ENCODE assay signal across 7 cellular contexts in the genomic region with DNA sequence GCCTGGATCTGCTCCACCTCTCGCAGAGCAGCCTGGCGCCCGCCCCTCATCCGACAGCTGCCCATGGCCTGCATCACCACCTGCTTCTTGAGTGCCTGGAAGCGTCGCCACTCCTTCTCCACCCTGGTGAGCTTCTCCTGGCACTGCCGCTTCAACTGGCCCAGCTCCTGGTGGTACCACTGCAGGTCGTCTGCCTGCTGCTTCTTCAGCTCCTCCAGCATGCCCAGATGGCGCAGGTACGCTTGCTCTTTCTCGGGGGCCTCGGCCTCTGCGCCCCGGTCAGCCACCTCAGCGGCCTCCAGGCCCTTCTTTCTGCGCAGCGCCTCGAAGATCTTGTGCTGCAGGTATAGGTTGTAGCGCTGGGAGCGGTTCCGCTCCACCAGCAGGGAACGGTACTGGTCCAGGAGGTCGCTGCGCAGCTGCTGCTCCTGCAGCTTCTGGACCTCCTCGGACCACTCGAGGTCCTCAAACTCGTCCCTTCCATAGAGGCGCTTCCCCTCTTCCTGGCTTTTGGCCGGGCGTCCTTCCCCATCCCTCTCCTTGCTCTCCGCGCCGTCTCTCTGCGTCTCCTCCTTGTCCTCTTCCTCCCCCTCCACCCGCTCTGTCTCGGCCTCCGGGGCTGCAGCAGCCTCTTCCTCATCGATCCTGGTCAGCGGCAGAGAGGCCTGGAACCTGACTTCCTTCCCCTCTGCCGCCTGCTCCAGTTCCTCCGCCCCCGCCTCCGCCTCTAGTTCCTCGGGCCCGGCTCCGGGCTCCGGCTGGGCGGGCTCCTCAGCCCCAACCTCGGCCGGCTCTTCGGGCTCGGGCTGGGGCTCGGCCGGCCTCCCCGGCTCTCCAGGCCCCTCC. TPM values are rescaled to one million over a fixed set of nuclear protein-coding genes. Genes with fewer than 3 reads are reported as not detected.
DNase-seq lines count a peak whose midpoint lies in the region; ATAC-seq and TF ChIP-seq lines count a peak whose summit lies in the region.

No MANE protein-coding gene starts in this region.

- H3K4me1 ChIP-seq in H9 (ENCODE audit: insufficient read depth, low read length), result peaks cover 3% of the 10 kb centered on the region; the same call in 1 of the 2 replicates

- H4K20me1 ChIP-seq in H9 (ENCODE audit: control insufficient read depth, insufficient read depth, insufficient read length), result no peaks in the 10 kb centered on the region
- peaks cover 10% of the 10 kb centered on the region for H4K20me1 ChIP-seq in neural cell (ENCODE audit: insufficient read depth)

- H3K9me3 ChIP-seq in H9 (ENCODE audit: control insufficient read depth, low read depth, low read length) (no peaks in the 10 kb centered on the region), neural cell (ENCODE audit: low read length) (no peaks in the 10 kb centered on the region)

- H4K8ac ChIP-seq in H9 (replicated peaks; ENCODE audit: insufficient read length, low read depth, low read length), result no peak overlapping the region

- DNase-seq in GM06990 (ENCODE audit: extremely low read depth, insufficient read length), result no peak
- peak; percentile 56 for DNase-seq in H9
- peak; percentile 49 for DNase-seq in NCI-H1092 treated with DMSO at 0.1 percent for 48 hours (lab: John Stamatoyannopoulos, UW)
- DNase-seq in activated CD4-positive, alpha-beta T cell treated with anti-CD3 and anti-CD28 coated beads, Interleukin-2, amount 50 U/mL, for 1 hour, result peak; percentile 11
- DNase-seq in fibroblast of the aortic adventitia (ENCODE audit: low read depth), result peak; percentile 41

- no peak overlapping the region; a peak in 1 of 7 replicates for H3K27ac Mint-ChIP-seq in H9

- no peak overlapping the region for H3K4ac ChIP-seq in H9 (ENCODE audit: low read depth, low read length)

- no peak overlapping the region for H4K5ac ChIP-seq in H9 (ENCODE audit: insufficient read length, low read depth, low read length)

- no peak overlapping the region for H4K91ac ChIP-seq in H9 (ENCODE audit: insufficient read length, low read depth, low read length)

- peak overlapping the region; percentile 73 for H3K4me3 ChIP-seq in GM06990 (replicated peaks; ENCODE audit: low read depth, low read length)
- H3K4me3 ChIP-seq in fibroblast of the aortic adventitia (ENCODE audit: low read depth, low read length), result peak overlapping the region; percentile 79
- H3K4me3 ChIP-seq in neural cell (ENCODE audit: low read length), result peak overlapping the region; percentile 94

- peaks cover 4% of the 10 kb centered on the region for H3K79me1 ChIP-seq in H9 (ENCODE audit: insufficient read depth, low read depth, low read length, poor library complexity, severe bottlenecking)

- no peaks in the 10 kb centered on the region; a peak in 1 of 7 replicates for H3K36me3 Mint-ChIP-seq in H9 (ENCODE audit: insufficient read depth in 1 of 3, low read depth in 3 of 3)

- H3K9ac ChIP-seq in H9 (ENCODE audit: extremely low read depth, insufficient read length, low read length) (no peak overlapping the region), neural cell (ENCODE audit: low read length) (peak overlapping the region; percentile 78)

- no peak for TF ChIP-seq RAD21 in neural cell (conservative IDR thresholded peaks at IDR 0.05)

- no peak overlapping the region for H2BK120ac ChIP-seq in H9 (ENCODE audit: low read depth, low read length, poor library complexity, severe bottlenecking)

- H2BK5ac ChIP-seq in H9 (ENCODE audit: insufficient read length, low read length), result no peak overlapping the region

- no peak overlapping the region for H2BK12ac ChIP-seq in H9 (ENCODE audit: insufficient read length, low read depth, low read length)

- no peaks in the 10 kb centered on the region for H3F3A ChIP-seq in neural cell (ENCODE audit: insufficient read depth, low read length, poor library complexity, severe bottlenecking)

- H2BK20ac ChIP-seq in H9 (ENCODE audit: low read depth, low read length, poor library complexity, severe bottlenecking), result no peak overlapping the region

- H3K27ac ChIP-seq in H9 (ENCODE audit: insufficient read length, low read depth, low read length) (no peak overlapping the region), neural cell (ENCODE audit: low read length) (peak overlapping the region; percentile 71)

- no peak for TF ChIP-seq CTCF in GM06990 (IDR thresholded peaks at IDR 0.05; ENCODE audit: insufficient read depth, low read length, poor library complexity, severe bottlenecking)
- TF ChIP-seq CTCF in H9 (conservative IDR thresholded peaks at IDR 0.05), result no peak
- TF ChIP-seq CTCF in fibroblast of the aortic adventitia (IDR thresholded peaks at IDR 0.05; ENCODE audit: insufficient read depth, low read length), result no peak
- TF ChIP-seq CTCF in neural cell (IDR thresholded peaks at IDR 0.05; ENCODE audit: poor library complexity, severe bottlenecking), result no peak

- ATAC-seq in GM19328 (IDR thresholded peaks at IDR 0.05; ENCODE audit: unreplicated experiment), result no peak

- H3K23ac ChIP-seq in H9 (ENCODE audit: insufficient read length, low read depth, low read length), result no peak overlapping the region

- H3T11ph ChIP-seq in H9 (ENCODE audit: low read length), result no peak overlapping the region

- H3K4me1 Mint-ChIP-seq in H9, result peaks cover 26 to 32% of the 10 kb centered on the region in 2 experiments

- H3K4me2 ChIP-seq in H9 (ENCODE audit: insufficient read depth, insufficient read length, low read length) (peak overlapping the region; percentile 86), neural cell (ENCODE audit: low read length) (peak overlapping the region; percentile 57)

- H3K27me3 Mint-ChIP-seq in H9 (ENCODE audit: low read depth), result peaks cover 33% of the 10 kb centered on the region

- no peak overlapping the region for H2AK5ac ChIP-seq in H9 (ENCODE audit: insufficient read length, low read length)

- WGBS in H9 (ENCODE audit: extremely low coverage, insufficient read length, low lambda C conversion rate), result no CpG with 5 or more reads among the region's 55 CpGs

- no peak overlapping the region for H3K14ac ChIP-seq in H9 (ENCODE audit: insufficient read depth, low read length)

- H3K79me2 ChIP-seq in H9 (ENCODE audit: insufficient read depth, low read length) (peaks cover 4% of the 10 kb centered on the region; the same call in 1 of the 2 replicates), neural cell (replicated peaks; ENCODE audit: insufficient read depth, low read length) (peaks cover 33% of the 10 kb centered on the region)

- H3K23me2 ChIP-seq in H9 (ENCODE audit: insufficient read length, low read depth, low read length, poor library complexity, severe bottlenecking), result peaks cover 19% of the 10 kb centered on the region

- H3K56ac ChIP-seq in H9 (ENCODE audit: insufficient read length, low read depth, low read length), result no peak overlapping the region

- H3K18ac ChIP-seq in H9 (ENCODE audit: insufficient read length, low read depth, low read length), result no peak overlapping the region

- TF ChIP-seq EP300 in neural cell (conservative IDR thresholded peaks at IDR 0.05; ENCODE audit: poor library complexity, severe bottlenecking), result no peak

- no peaks in the 10 kb centered on the region for H3K27me3 ChIP-seq in GM06990 (replicated peaks; ENCODE audit: control insufficient read depth, insufficient read depth, low read length)
- peaks cover 12% of the 10 kb centered on the region; the same call in 1 of the 2 replicates for H3K27me3 ChIP-seq in H9 (ENCODE audit: insufficient read depth, low read length)
- no peaks in the 10 kb centered on the region for H3K27me3 ChIP-seq in neural cell (ENCODE audit: insufficient read depth, low read depth, low read length)

- H2AFZ ChIP-seq in H9 (ENCODE audit: low read length), result no peak overlapping the region
- H2AFZ ChIP-seq in neural cell (ENCODE audit: low read depth, low read length), result peak overlapping the region; percentile 51

- no peak overlapping the region for H2BK15ac ChIP-seq in H9 (ENCODE audit: low read depth, low read length)

- H3K36me3 ChIP-seq in GM06990 (ENCODE audit: control insufficient read depth, insufficient read depth, low read length) (no peaks in the 10 kb centered on the region), neural cell (ENCODE audit: insufficient read depth, low read length) (no peaks in the 10 kb centered on the region)

- no peaks in the 10 kb centered on the region for H3K9me3 Mint-ChIP-seq in H9

- no peaks in the 10 kb centered on the region for H3K9me2 ChIP-seq in neural cell (ENCODE audit: insufficient read depth, low read length)

- peak overlapping the region; percentile 75 to 90 for H3K4me3 Mint-ChIP-seq in H9

TF ChIP-seq in neural cell, 6 proteins besides CTCF, POLR2A, EP300 and RAD21 (continues in another document):
- TF ChIP-seq POLR2AphosphoS5 (IDR thresholded peaks at IDR 0.05) (no peak), SMC3 (conservative IDR thresholded peaks at IDR 0.05; ENCODE audit: poor library complexity) (no peak), TAF1 (IDR thresholded peaks at IDR 0.05; ENCODE audit: low read depth) (no peak), MXI1 (conservative IDR thresholded peaks at IDR 0.05; ENCODE audit: poor library complexity, severe bottlenecking) (no peak)

RNA-seq across cellular contexts. Expression of a gene that starts 1.1 kb away (rescaled TPM):
- total RNA-seq in H9 (2021) (14.0 and 17.0 TPM in 2 replicates), fibroblast of the aortic adventitia (ENCODE audit: low replicate concordance) (5.6 and 11.5 TPM in 2 replicates)
- polyA plus RNA-seq in neural cell, result 13.9 and 14.9 TPM in 2 replicates
- 35.3 and 38.2 TPM in 2 replicates for polyA minus RNA-seq in neural cell

RNA-seq across cellular contexts. Expression of a gene that starts 25.8 kb away (rescaled TPM):
- total RNA-seq in H9 (2021) (40.7 and 41.3 TPM in 2 replicates), fibroblast of the aortic adventitia (ENCODE audit: low replicate concordance) (8.6 and 16.1 TPM in 2 replicates)
- polyA plus RNA-seq in neural cell, result 24.9 and 28.5 TPM in 2 replicates
- polyA minus RNA-seq in neural cell, result 15.6 and 20.0 TPM in 2 replicates
